In the genomic region with DNA sequence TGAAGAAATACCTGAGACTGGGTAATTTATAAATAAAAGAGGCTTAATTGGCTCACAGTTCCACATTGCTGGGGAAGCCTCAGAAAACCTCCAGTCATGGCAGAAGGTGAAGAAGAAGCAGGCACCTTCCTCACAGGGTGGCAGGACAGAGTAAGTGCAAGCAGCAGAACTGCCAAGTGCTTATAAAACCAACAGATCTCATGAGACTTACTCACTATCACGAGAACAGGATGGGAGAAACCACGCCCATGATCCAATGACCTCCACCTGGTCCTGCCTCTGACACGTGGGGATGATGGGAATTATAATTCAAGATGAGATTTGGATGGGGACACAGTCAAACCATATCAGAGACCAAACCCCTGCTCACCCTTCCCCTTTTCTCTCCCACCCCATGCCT, we compare ENCODE assay signal across 15 cellular contexts.
A peak's percentile ranks its signal among the peaks of the same experiment; 100 is the strongest.
DNase-seq lines count a peak whose midpoint lies in the region; ATAC-seq and TF ChIP-seq lines count a peak whose summit lies in the region.
"Had no signal": no experiment of that assay in that cellular context is flagged by ENCODE, and none has a peak within 500 bp of the region (broad histone marks: within the 10 kb centered on the region; RNA-seq: fewer than 3 reads in every experiment).

No MANE protein-coding gene starts in this region.

- no peak overlapping the region for H3K27ac Mint-ChIP-seq in stimulated activated memory B cell treated with anti-CD40 and anti-IgM and Interleukin-4, amounts not matched to agents 10 μg/mL and 1 μg/mL and 100 μg/mL, for 72 hours
- H3K27ac Mint-ChIP-seq: activated naive CD4-positive, alpha-beta T cell treated with anti-CD3 and anti-CD28 coated beads, Interleukin-2, amount 50 U/mL, for 24 hours; B cell; naive B cell had no signal

- no peak overlapping the region for H3K4me3 Mint-ChIP-seq in stimulated activated memory B cell treated with anti-CD40 and anti-IgM and Interleukin-4, amounts not matched to agents 10 μg/mL and 1 μg/mL and 100 μg/mL, for 72 hours
- H3K4me3 Mint-ChIP-seq: activated naive CD4-positive, alpha-beta T cell treated with anti-CD3 and anti-CD28 coated beads, Interleukin-2, amount 50 U/mL, for 24 hours; B cell; naive B cell had no signal

- DNase-seq in DMS53 (lab: John Stamatoyannopoulos, UW) (peak; percentile 84), NCI-H128 (lab: John Stamatoyannopoulos, UW; ENCODE audit: unreplicated experiment) (peak; percentile 79), NCI-H748 treated with DMSO at 0.1 percent for 48 hours (lab: John Stamatoyannopoulos, UW) (peak; percentile 36), brain microvascular endothelial cell (no peak)
- DNase-seq in activated effector memory CD4-positive, alpha-beta T cell treated with Interleukin-2 at 50 U/mL for 16 hours = no peak
- DNase-seq: EL; islet precursor cell; naive B cell; SK-N-SH; stimulated activated CD4-positive, alpha-beta T cell treated with anti-CD3 and anti-CD28 coated beads, Interleukin-2, amount 100 ng/mL, for 48 hours had no signal

- no peaks in the 10 kb centered on the region for H3K27me3 Mint-ChIP-seq in stimulated activated memory B cell treated with anti-CD40 and anti-IgM and Interleukin-4, amounts not matched to agents 10 μg/mL and 1 μg/mL and 100 μg/mL, for 72 hours
- H3K27me3 Mint-ChIP-seq: activated naive CD4-positive, alpha-beta T cell treated with anti-CD3 and anti-CD28 coated beads, Interleukin-2, amount 50 U/mL, for 24 hours had no signal

- H3K36me3 Mint-ChIP-seq in stimulated activated memory B cell treated with anti-CD40 and anti-IgM and Interleukin-4, amounts not matched to agents 10 μg/mL and 1 μg/mL and 100 μg/mL, for 72 hours = no peaks in the 10 kb centered on the region
- H3K36me3 Mint-ChIP-seq: activated naive CD4-positive, alpha-beta T cell treated with anti-CD3 and anti-CD28 coated beads, Interleukin-2, amount 50 U/mL, for 24 hours; naive B cell had no signal

- H3K27ac ChIP-seq in liver (ENCODE audit: low read depth in 1 of 2, low read length in 2 of 2) = peak overlapping the region; percentile 75 to 93
- no peak overlapping the region for H3K27ac ChIP-seq in brain microvascular endothelial cell

- peaks cover 0 to 30% (median 17%) of the 10 kb centered on the region in 4 donors for H3K4me1 ChIP-seq in liver (ENCODE audit: control insufficient read depth in 4 of 4, insufficient read depth in 4 of 4, low read length in 3 of 4)

- H3K27me3 ChIP-seq in liver (ENCODE audit: control insufficient read depth in 4 of 4, insufficient read depth in 4 of 4, low read length in 3 of 4) = no peaks in the 10 kb centered on the region
- H3K27me3 ChIP-seq in brain microvascular endothelial cell (replicated peaks) = peaks cover 2% of the 10 kb centered on the region

- H3K9ac ChIP-seq in liver (ENCODE audit: low read depth in 1 of 2, low read length in 2 of 2) = peak overlapping the region in 1 of 2 donors; percentile 14
- H3K9ac ChIP-seq: SK-N-SH had no signal

- WGBS in liver = 27% methylated on average over 3 of the region's 3 CpGs

- H3K9me3 Mint-ChIP-seq in stimulated activated memory B cell treated with anti-CD40 and anti-IgM and Interleukin-4, amounts not matched to agents 10 μg/mL and 1 μg/mL and 100 μg/mL, for 72 hours = no peaks in the 10 kb centered on the region
- H3K9me3 Mint-ChIP-seq: activated naive CD4-positive, alpha-beta T cell treated with anti-CD3 and anti-CD28 coated beads, Interleukin-2, amount 50 U/mL, for 24 hours; naive B cell had no signal

- H3K4me3 ChIP-seq in liver (ENCODE audit: low read depth in 1 of 3, low read length in 3 of 3) = no peak overlapping the region
- no peak overlapping the region for H3K4me3 ChIP-seq in brain microvascular endothelial cell (ENCODE audit: low read depth, low read length)

- H3K36me3 ChIP-seq in liver (ENCODE audit: control insufficient read depth in 4 of 4, insufficient read depth in 3 of 4, low read depth in 1 of 4, low read length in 3 of 4) (no peaks in the 10 kb centered on the region), brain microvascular endothelial cell (replicated peaks) (no peaks in the 10 kb centered on the region)

- TF ChIP-seq RAD21 in liver (IDR thresholded peaks at IDR 0.05) = no peak

- no peak for ATAC-seq in GM19467 (IDR thresholded peaks at IDR 0.05; ENCODE audit: unreplicated experiment)
- ATAC-seq in stimulated activated memory B cell treated with anti-CD40 and anti-IgM and Interleukin-4, amounts not matched to agents 10 μg/mL and 1 μg/mL and 100 μg/mL, for 72 hours = no peak

- TF ChIP-seq CTCF in liver (IDR thresholded peaks at IDR 0.05; ENCODE audit: low read depth, low read length, missing input control) (no peak), brain microvascular endothelial cell (IDR thresholded peaks at IDR 0.05; ENCODE audit: low read depth, low read length, missing control alignments) (no peak)

- in situ Hi-C loops in brain microvascular endothelial cell (cut with HindIII; ENCODE audit: low pct_ligation_motif_present, low sequenced_read_pairs) = no loop called here

- peaks cover 7% of the 10 kb centered on the region for H3K4me1 Mint-ChIP-seq in stimulated activated memory B cell treated with anti-CD40 and anti-IgM and Interleukin-4, amounts not matched to agents 10 μg/mL and 1 μg/mL and 100 μg/mL, for 72 hours
- H3K4me1 Mint-ChIP-seq: B cell, naive B cell had no signal

- no peaks in the 10 kb centered on the region for H3K9me3 ChIP-seq in liver (ENCODE audit: control insufficient read depth in 4 of 4, low read length in 3 of 4)
- H3K9me3 ChIP-seq: SK-N-SH had no signal

TF ChIP-seq in liver, 16 proteins besides CTCF, POLR2A, EP300 and RAD21:
- TF ChIP-seq RXRA (IDR thresholded peaks at IDR 0.05) = no peak
- TF ChIP-seq, protein P1, sequence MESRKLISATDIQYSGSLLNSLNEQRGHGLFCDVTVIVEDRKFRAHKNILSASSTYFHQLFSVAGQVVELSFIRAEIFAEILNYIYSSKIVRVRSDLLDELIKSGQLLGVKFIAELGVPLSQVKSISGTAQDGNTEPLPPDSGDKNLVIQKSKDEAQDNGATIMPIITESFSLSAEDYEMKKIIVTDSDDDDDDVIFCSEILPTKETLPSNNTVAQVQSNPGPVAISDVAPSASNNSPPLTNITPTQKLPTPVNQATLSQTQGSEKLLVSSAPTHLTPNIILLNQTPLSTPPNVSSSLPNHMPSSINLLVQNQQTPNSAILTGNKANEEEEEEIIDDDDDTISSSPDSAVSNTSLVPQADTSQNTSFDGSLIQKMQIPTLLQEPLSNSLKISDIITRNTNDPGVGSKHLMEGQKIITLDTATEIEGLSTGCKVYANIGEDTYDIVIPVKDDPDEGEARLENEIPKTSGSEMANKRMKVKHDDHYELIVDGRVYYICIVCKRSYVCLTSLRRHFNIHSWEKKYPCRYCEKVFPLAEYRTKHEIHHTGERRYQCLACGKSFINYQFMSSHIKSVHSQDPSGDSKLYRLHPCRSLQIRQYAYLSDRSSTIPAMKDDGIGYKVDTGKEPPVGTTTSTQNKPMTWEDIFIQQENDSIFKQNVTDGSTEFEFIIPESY (IDR thresholded peaks at IDR 0.05) = peak; percentile 98

Comparison
In these comparisons a context has a peak if more than half of its experiments do, and no peak if none do; other contexts are left out.
1. DNase-seq: peak in DMS53 (single experiment), NCI-H128 (single experiment) and NCI-H748 treated with DMSO at 0.1 percent for 48 hours (single experiment); none in activated effector memory CD4-positive, alpha-beta T cell treated with Interleukin-2 at 50 U/mL for 16 hours (single experiment) and brain microvascular endothelial cell (single experiment).